24 cellular contexts compared by ENCODE assay signal in the genomic region with DNA sequence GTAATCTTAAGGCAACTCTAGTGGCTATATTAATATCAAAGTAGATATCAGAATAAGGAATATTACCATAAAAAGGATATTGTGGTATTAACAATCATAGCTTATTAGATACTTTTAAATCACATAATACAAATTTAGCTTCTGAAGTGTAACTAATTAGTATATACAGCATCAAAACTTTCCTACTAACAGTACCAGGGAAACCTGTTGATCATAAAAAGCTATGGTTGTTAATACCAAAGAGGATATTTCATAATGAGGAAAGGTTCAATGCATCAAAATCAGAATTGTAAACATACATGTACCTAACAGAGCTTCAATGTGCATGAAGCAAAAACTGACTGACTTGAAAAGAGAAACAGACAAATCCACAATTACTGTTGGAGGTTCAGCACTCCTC.
"Had no signal": no experiment of that assay in that cellular context is flagged by ENCODE, and none has a peak within 500 bp of the region (broad histone marks: within the 10 kb centered on the region; RNA-seq: fewer than 3 reads in every experiment).

No MANE protein-coding gene starts in this region.

- H3K4me1 ChIP-seq: colonic mucosa, gastrocnemius medialis, lower lobe of right lung had no signal

- H3K27me3 ChIP-seq: colonic mucosa, esophagus squamous epithelium, gastrocnemius medialis, heart right ventricle, left lung had no signal

- FAIRE-seq: endometrium had no signal

- ATAC-seq: effector memory CD8-positive, alpha-beta T cell; esophagus mucosa; gastrocnemius medialis; heart right ventricle; left cardiac atrium; left lung; left ventricle myocardium superior; lower lobe of right lung had no signal

- DNase-seq: colonic mucosa; cortex of kidney; effector CD8-positive, alpha-beta T cell; effector memory CD8-positive, alpha-beta T cell; endodermal cell; erythroblast; esophagus squamous epithelium; foreskin fibroblast; foreskin melanocyte; gastrocnemius medialis; glutamatergic neuron; head of caudate nucleus; heart right ventricle; hippocampal formation; immature natural killer cell; islet precursor cell; left cardiac atrium; left lung; left ventricle myocardium superior; lower lobe of right lung; mesenchymal stem cell had no signal

- H3K9me3 ChIP-seq: colonic mucosa, esophagus squamous epithelium, gastrocnemius medialis, heart right ventricle, left lung, lower lobe of right lung had no signal

- H3K36me3 ChIP-seq: colonic mucosa had no signal

- H3K4me3 ChIP-seq: colonic mucosa, esophagus squamous epithelium, gastrocnemius medialis, heart right ventricle, left lung, lower lobe of right lung had no signal

- H3K27ac ChIP-seq: colonic mucosa, epithelial cell of prostate, esophagus squamous epithelium, gastrocnemius medialis, heart right ventricle, lower lobe of right lung had no signal
